10 cellular contexts compared by ENCODE assay signal in genomic region chr17:82215095-82215971, GRCh38. TPM values are rescaled to one million over a fixed set of nuclear protein-coding genes. Genes with fewer than 3 reads are reported as not detected.
DNase-seq lines count a peak whose midpoint lies in the region; ATAC-seq and TF ChIP-seq lines count a peak whose summit lies in the region.
"Had no signal": no experiment of that assay in that cellular context is flagged by ENCODE, and none has a peak within 500 bp of the region (broad histone marks: within the 10 kb centered on the region; RNA-seq: fewer than 3 reads in every experiment).

No MANE protein-coding gene starts in this region.

- peak overlapping the region; percentile 97 to 100 for H3K18ac ChIP-seq in mesenchymal stem cell (ENCODE audit: low read depth in 1 of 2, low read length in 2 of 2)

- CTCF ChIA-PET in activated naive CD4-positive, alpha-beta T cell treated with anti-CD3 and anti-CD28 coated beads, Interleukin-2, amount 10 ng/mL, durations not matched to agents 7 days and 5 days (lab: Charles Lee), result interaction anchor here (1.4 kb wide), 1 partner anchor 20 kb away, joined by 3 read pairs; no protein-coding TSS in a partner anchor

- no peak overlapping the region for H4K8ac ChIP-seq in mesenchymal stem cell (ENCODE audit: low read length)

- WGBS in GM23248 (ENCODE audit: low coverage in 1 of 2, low lambda C conversion rate in 2 of 2, missing lambda C conversion rate in 2 of 2), 2 experiments, result 67 to 75% methylated on average over 15 to 25 of the region's 25 CpGs
- WGBS in mesenchymal stem cell, result 77% methylated on average over 23 of the region's 25 CpGs

- no peaks in the 10 kb centered on the region for H3K9me3 Mint-ChIP-seq in activated naive CD4-positive, alpha-beta T cell treated with anti-CD3 and anti-CD28 coated beads, Interleukin-2, amount 10 ng/mL, durations not matched to agents 7 days and 5 days
- H3K9me3 Mint-ChIP-seq: stimulated activated naive CD8-positive, alpha-beta T cell treated with anti-CD3 and anti-CD28 coated beads, Interleukin-15, Interleukin-2, amounts not matched to agents 100 ng/mL and 50 ng/mL, for 24 hours had no signal

- no peak overlapping the region for H3K23ac ChIP-seq in mesenchymal stem cell (ENCODE audit: low read length in 2 of 2)

- H3K79me1 ChIP-seq in mesenchymal stem cell (replicated peaks; ENCODE audit: low read length, poor library complexity, severe bottlenecking), result peaks cover 19% of the 10 kb centered on the region

- H3K4me2 ChIP-seq in GM23248 (ENCODE audit: unreplicated experiment) (no peak overlapping the region), mesenchymal stem cell (ENCODE audit: low read length, poor library complexity, severe bottlenecking) (no peak overlapping the region)

- peak overlapping the region; percentile 91 for H2AK5ac ChIP-seq in mesenchymal stem cell (ENCODE audit: low read length, severe bottlenecking)

- H3K9ac ChIP-seq in GM23248 (no peak overlapping the region; the same call in 1 of the 2 replicates), mesenchymal stem cell (ENCODE audit: low read length) (no peak overlapping the region)

- H3K9me3 ChIP-seq in GM23248 (ENCODE audit: low read depth) (no peaks in the 10 kb centered on the region), WERI-Rb-1 (ENCODE audit: severe bottlenecking) (no peaks in the 10 kb centered on the region), mesenchymal stem cell (ENCODE audit: control insufficient read depth, low read length) (no peaks in the 10 kb centered on the region)

- in situ Hi-C loops in GM23248 (cut with MboI), result no loop called here

- H2BK12ac ChIP-seq in mesenchymal stem cell (ENCODE audit: low read length in 2 of 2), result peak overlapping the region; percentile 99 to 100

- peak overlapping the region; percentile 91 for H3K27ac ChIP-seq in GM23248
- peak overlapping the region; percentile 39 for H3K27ac ChIP-seq in WERI-Rb-1
- no peak overlapping the region for H3K27ac ChIP-seq in mesenchymal stem cell (ENCODE audit: low read length, poor library complexity, severe bottlenecking)
- H3K27ac ChIP-seq: VCaP had no signal

- no peak overlapping the region for H2AFZ ChIP-seq in GM23248
- H2AFZ ChIP-seq in mesenchymal stem cell (ENCODE audit: low read depth, low read length), result peak overlapping the region; percentile 0

- peaks cover 37% of the 10 kb centered on the region for H3K4me1 Mint-ChIP-seq in activated naive CD4-positive, alpha-beta T cell treated with anti-CD3 and anti-CD28 coated beads, Interleukin-2, amount 10 ng/mL, durations not matched to agents 7 days and 5 days

- H3K4me3 Mint-ChIP-seq in activated naive CD4-positive, alpha-beta T cell treated with anti-CD3 and anti-CD28 coated beads, Interleukin-2, amount 10 ng/mL, durations not matched to agents 7 days and 5 days, result no peak overlapping the region

- no peak overlapping the region for H3K27ac Mint-ChIP-seq in activated naive CD4-positive, alpha-beta T cell treated with anti-CD3 and anti-CD28 coated beads, Interleukin-2, amount 10 ng/mL, durations not matched to agents 7 days and 5 days

- no peaks in the 10 kb centered on the region for H4K20me1 ChIP-seq in GM23248 (ENCODE audit: insufficient read depth)

- TF ChIP-seq CTCF in WERI-Rb-1 (IDR thresholded peaks at IDR 0.05; ENCODE audit: low read depth, low read length), result no peak

- DNase-seq in AG20443 (ENCODE audit: low spot score), result peak; percentile 54
- DNase-seq in GM23248, result peak; percentile 76
- DNase-seq in WERI-Rb-1, result peak; percentile 63
- DNase-seq in mesenchymal stem cell, result peak; percentile 57
- DNase-seq in NCI-H1436 (lab: John Stamatoyannopoulos, UW), result no peak
- DNase-seq in NCI-H1105 (lab: John Stamatoyannopoulos, UW), result no peak
- no peak for DNase-seq in activated naive CD4-positive, alpha-beta T cell treated with anti-CD3 and anti-CD28 coated beads, Interleukin-2, amount 10 ng/mL, durations not matched to agents 7 days and 5 days

- H3K4me1 ChIP-seq in GM23248 (ENCODE audit: insufficient read depth), result peaks cover 36% of the 10 kb centered on the region
- peaks cover 59% of the 10 kb centered on the region for H3K4me1 ChIP-seq in mesenchymal stem cell (ENCODE audit: control insufficient read depth, insufficient read depth, low read depth, low read length)

- no peak for ATAC-seq in HG02759 (IDR thresholded peaks at IDR 0.05; ENCODE audit: unreplicated experiment)

- H3K4me3 ChIP-seq in GM23248, result no peak overlapping the region
- H3K4me3 ChIP-seq in WERI-Rb-1 (ENCODE audit: low read depth, low read length), result no peak overlapping the region
- H3K4me3 ChIP-seq in mesenchymal stem cell (ENCODE audit: insufficient read depth in 1 of 2, low read depth in 1 of 2, low read length in 2 of 2), result no peak overlapping the region

- H3K27me3 Mint-ChIP-seq in activated naive CD4-positive, alpha-beta T cell treated with anti-CD3 and anti-CD28 coated beads, Interleukin-2, amount 10 ng/mL, durations not matched to agents 7 days and 5 days, result peaks cover 20% of the 10 kb centered on the region
- H3K27me3 Mint-ChIP-seq: stimulated activated naive CD8-positive, alpha-beta T cell treated with anti-CD3 and anti-CD28 coated beads, Interleukin-15, Interleukin-2, amounts not matched to agents 100 ng/mL and 50 ng/mL, for 24 hours had no signal

- H2BK120ac ChIP-seq in mesenchymal stem cell (ENCODE audit: low read depth, low read length), result peak overlapping the region; percentile 100

- H3K9me2 ChIP-seq in GM23248 (ENCODE audit: insufficient read depth), result no peaks in the 10 kb centered on the region

- H3K36me3 ChIP-seq in GM23248 (ENCODE audit: low read depth) (no peaks in the 10 kb centered on the region), WERI-Rb-1 (peaks cover 8% of the 10 kb centered on the region), mesenchymal stem cell (ENCODE audit: control insufficient read depth in 1 of 2, insufficient read depth in 2 of 2, low read depth in 1 of 2, low read length in 2 of 2) (peaks cover 0 to 2% of the 10 kb centered on the region in 2 experiments)

- H3K27me3 ChIP-seq in GM23248 (replicated peaks; ENCODE audit: insufficient read depth), result no peaks in the 10 kb centered on the region
- no peaks in the 10 kb centered on the region for H3K27me3 ChIP-seq in WERI-Rb-1 (ENCODE audit: insufficient read depth, low read depth, severe bottlenecking)
- no peaks in the 10 kb centered on the region for H3K27me3 ChIP-seq in mesenchymal stem cell (ENCODE audit: control insufficient read depth in 1 of 2, insufficient read depth in 1 of 2, low read length in 2 of 2)

- H3K36me3 Mint-ChIP-seq in activated naive CD4-positive, alpha-beta T cell treated with anti-CD3 and anti-CD28 coated beads, Interleukin-2, amount 10 ng/mL, durations not matched to agents 7 days and 5 days, result no peaks in the 10 kb centered on the region

- peak overlapping the region in 1 of 2 experiments; percentile 89 for H3K4ac ChIP-seq in mesenchymal stem cell (ENCODE audit: low read depth in 1 of 2, low read length in 2 of 2)

- peaks cover 6% of the 10 kb centered on the region; the same call in 1 of the 2 replicates for H3F3A ChIP-seq in GM23248 (ENCODE audit: insufficient read depth)

- peak overlapping the region; percentile 36 for H2BK5ac ChIP-seq in mesenchymal stem cell (ENCODE audit: low read depth, low read length, poor library complexity, severe bottlenecking)

- peak overlapping the region; percentile 83 for H2BK15ac ChIP-seq in mesenchymal stem cell (ENCODE audit: low read depth, poor library complexity, severe bottlenecking)

- H3K14ac ChIP-seq in mesenchymal stem cell (ENCODE audit: low read length in 2 of 2), result no peak overlapping the region

- H4K91ac ChIP-seq in mesenchymal stem cell (ENCODE audit: low read length), result peak overlapping the region; percentile 100

- peaks cover 21% of the 10 kb centered on the region for H3K79me2 ChIP-seq in GM23248 (ENCODE audit: insufficient read depth)

RNA-seq across cellular contexts. Expression of gene CCDC57, which starts 2.7 kb away (rescaled TPM):
- 12.3 and 15.3 TPM in 2 replicates for total RNA-seq in GM23248 (2014; rRNA removed; shearing (Covaris generic))
- 6.2 and 10.6 TPM in 2 replicates for polyA plus RNA-seq in GM23248 (2016; fragmentation: Nextera tagmentation; extraction: Ambion mirVana)
- polyA plus RNA-seq in mesenchymal stem cell (2013, experiment 1 of 2), result 20.2 TPM
- 19.0 TPM for polyA plus RNA-seq in mesenchymal stem cell (2013, experiment 2 of 2)

RNA-seq across cellular contexts. Expression of gene SLC16A3, which starts 13.5 kb away (rescaled TPM):
- 550 and 595 TPM in 2 replicates for total RNA-seq in GM23248 (2014; rRNA removed; shearing (Covaris generic))
- polyA plus RNA-seq in GM23248 (2016; fragmentation: Nextera tagmentation; extraction: Ambion mirVana), result 95.5 and 97.7 TPM in 2 replicates
- polyA plus RNA-seq in mesenchymal stem cell (2013, experiment 1 of 2), result 217 TPM
- polyA plus RNA-seq in mesenchymal stem cell (2013, experiment 2 of 2), result 200 TPM

RNA-seq across cellular contexts. Expression of gene CSNK1D, which starts 58.2 kb away (rescaled TPM):
- total RNA-seq in GM23248 (2014; rRNA removed; shearing (Covaris generic)), result 24.5 and 35.1 TPM in 2 replicates
- polyA plus RNA-seq in GM23248 (2016; fragmentation: Nextera tagmentation; extraction: Ambion mirVana), result 102 and 114 TPM in 2 replicates
- 100 TPM for polyA plus RNA-seq in mesenchymal stem cell (2013, experiment 1 of 2)
- polyA plus RNA-seq in mesenchymal stem cell (2013, experiment 2 of 2), result 98.8 TPM

Comparison
In these comparisons a context has a peak if more than half of its experiments do, and no peak if none do; other contexts are left out.
1. DNase-seq: peak in AG20443 (single experiment), GM23248 (single experiment), WERI-Rb-1 (single experiment) and mesenchymal stem cell (single experiment); none in NCI-H1436 (single experiment), NCI-H1105 (single experiment) and activated naive CD4-positive, alpha-beta T cell treated with anti-CD3 and anti-CD28 coated beads, Interleukin-2, amount 10 ng/mL, durations not matched to agents 7 days and 5 days (single experiment).